27 cellular contexts compared by ENCODE assay signal in the genomic region with DNA sequence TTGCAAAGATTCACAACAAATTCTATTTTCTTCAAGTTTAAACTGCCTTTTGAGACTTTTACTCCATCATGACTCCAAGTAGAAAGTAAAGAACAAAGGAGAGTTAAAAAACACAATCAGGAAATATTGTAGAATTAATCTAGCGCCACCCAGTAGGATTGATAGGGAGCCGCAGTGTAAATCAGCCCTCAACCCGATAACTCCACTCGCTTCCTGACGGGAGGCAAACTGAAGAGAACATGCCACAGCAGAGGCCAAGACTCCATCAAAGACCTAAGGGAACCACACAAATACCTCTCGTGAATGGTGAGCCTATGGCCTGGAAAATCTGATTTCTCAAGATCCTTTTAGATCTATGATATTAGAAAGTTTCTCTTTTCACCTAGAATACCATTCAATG.
"Had no signal": no experiment of that assay in that cellular context is flagged by ENCODE, and none has a peak within 500 bp of the region (broad histone marks: within the 10 kb centered on the region; RNA-seq: fewer than 3 reads in every experiment).

No MANE protein-coding gene starts in this region.

- H3K36me3 ChIP-seq: ascending aorta, esophagus squamous epithelium, gastroesophageal sphincter, heart right ventricle had no signal

- H3K4me3 ChIP-seq: ascending aorta, esophagus squamous epithelium, gastroesophageal sphincter, heart right ventricle had no signal

- ATAC-seq: activated naive CD4-positive, alpha-beta T cell treated with anti-CD3 and anti-CD28 coated beads, Interleukin-2, amount 50 U/mL, for 72 hours; activated T-cell treated with anti-CD3 and anti-CD28 coated beads, Interleukin-2, amount 50 U/mL, for 72 hours; effector memory CD8-positive, alpha-beta T cell; gastroesophageal sphincter; heart right ventricle had no signal

- DNase-seq: activated CD4-positive, alpha-beta memory T cell treated with anti-CD3 and anti-CD28 coated beads, Interleukin-2, amount 10 ng/mL, durations not matched to agents 7 days and 5 days; activated CD4-positive, alpha-beta T cell treated with anti-CD3 and anti-CD28 coated beads for 1 hour; activated CD4-positive, alpha-beta T cell treated with anti-CD3 and anti-CD28 coated beads for 4 hours; activated CD4-positive, alpha-beta T cell treated with anti-CD3 and anti-CD28 coated beads, Interleukin-2, amount 10 ng/mL, durations not matched to agents 7 days and 5 days; activated CD4-positive, alpha-beta T cell treated with anti-CD3 and anti-CD28 coated beads, Interleukin-2, amount 50 U/mL, for 4 hours; activated CD8-positive, alpha-beta memory T cell treated with anti-CD3 and anti-CD28 coated beads, Interleukin-2, amount 50 U/mL, for 48 hours; activated gamma-delta T cell; activated naive CD4-positive, alpha-beta T cell; activated naive CD4-positive, alpha-beta T cell treated with anti-CD3 and anti-CD28 coated beads, Interleukin-2, amount 10 ng/mL, durations not matched to agents 7 days and 5 days; activated naive CD8-positive, alpha-beta T cell treated with anti-CD3 and anti-CD28 coated beads, Interleukin-2, amount 10 ng/mL, durations not matched to agents 7 days and 5 days; activated T-cell treated with anti-CD3 and anti-CD28 coated beads for 4 hours; activated T-cell treated with anti-CD3 and anti-CD28 coated beads, Interleukin-2, amount 50 U/mL, for 24 hours; activated T-cell treated with anti-CD3 and anti-CD28 coated beads, Interleukin-2, amount 50 U/mL, for 72 hours; caudate nucleus; cortex of kidney; dermis blood vessel endothelial cell; effector CD4-positive, alpha-beta T cell; effector memory CD8-positive, alpha-beta T cell; erythroblast; esophagus squamous epithelium; foreskin melanocyte; heart right ventricle; T-helper 2 cell had no signal

- H3K4me1 ChIP-seq: ascending aorta, esophagus squamous epithelium, gastroesophageal sphincter, heart right ventricle had no signal

- H3K9me3 ChIP-seq: ascending aorta, esophagus squamous epithelium, gastroesophageal sphincter, heart right ventricle had no signal

- H3K27ac ChIP-seq: ascending aorta, esophagus squamous epithelium, gastroesophageal sphincter, heart right ventricle had no signal

- H3K27me3 ChIP-seq: ascending aorta, esophagus squamous epithelium, gastroesophageal sphincter, heart right ventricle had no signal

- FAIRE-seq: colon had no signal
